1 cellular context compared by ENCODE assay signal in the genomic region with DNA sequence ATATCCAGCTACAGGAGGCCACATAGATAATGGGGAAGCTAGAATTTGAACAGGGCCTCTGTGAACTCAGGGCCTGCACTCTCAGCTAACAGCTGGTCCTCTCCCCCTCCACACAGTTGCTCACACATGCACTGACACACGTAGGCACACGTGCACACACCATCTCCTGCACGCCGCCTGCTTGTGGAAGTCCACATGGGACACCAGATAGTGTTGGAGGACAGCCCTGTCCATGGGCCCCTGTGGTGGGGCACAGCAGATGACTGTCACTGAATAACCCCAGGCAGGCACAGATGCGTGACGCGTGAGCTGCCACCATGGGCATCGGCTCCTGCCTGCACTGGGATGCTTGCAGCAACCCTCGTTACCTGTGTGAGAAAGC.
TF ChIP-seq lines count a peak whose summit lies in the region.

No MANE protein-coding gene starts in this region.

TF ChIP-seq in HepG2, 621 proteins besides CTCF, POLR2A, EP300 and RAD21 (continues in another document):
- TF ChIP-seq CCDC6 (CRISPR knock-in tag; IDR thresholded peaks at IDR 0.05) = no peak
- no peak for TF ChIP-seq SNRNP70 (IDR thresholded peaks at IDR 0.05; ENCODE audit: low read depth, low read length)
- TF ChIP-seq, protein P1, sequence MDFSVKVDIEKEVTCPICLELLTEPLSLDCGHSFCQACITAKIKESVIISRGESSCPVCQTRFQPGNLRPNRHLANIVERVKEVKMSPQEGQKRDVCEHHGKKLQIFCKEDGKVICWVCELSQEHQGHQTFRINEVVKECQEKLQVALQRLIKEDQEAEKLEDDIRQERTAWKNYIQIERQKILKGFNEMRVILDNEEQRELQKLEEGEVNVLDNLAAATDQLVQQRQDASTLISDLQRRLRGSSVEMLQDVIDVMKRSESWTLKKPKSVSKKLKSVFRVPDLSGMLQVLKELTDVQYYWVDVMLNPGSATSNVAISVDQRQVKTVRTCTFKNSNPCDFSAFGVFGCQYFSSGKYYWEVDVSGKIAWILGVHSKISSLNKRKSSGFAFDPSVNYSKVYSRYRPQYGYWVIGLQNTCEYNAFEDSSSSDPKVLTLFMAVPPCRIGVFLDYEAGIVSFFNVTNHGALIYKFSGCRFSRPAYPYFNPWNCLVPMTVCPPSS (IDR thresholded peaks at IDR 0.05) = no peak
- TF ChIP-seq ARID2 (CRISPR knock-in tag; IDR thresholded peaks at IDR 0.05; ENCODE audit: borderline replicate concordance) = no peak
- no peak for TF ChIP-seq ZNF441 (CRISPR knock-in tag; IDR thresholded peaks at IDR 0.05; ENCODE audit: borderline replicate concordance)
- TF ChIP-seq SALL2 (CRISPR knock-in tag; IDR thresholded peaks at IDR 0.05) = no peak
- TF ChIP-seq GABPA (IDR thresholded peaks at IDR 0.05; ENCODE audit: low read depth, low read length) = no peak
- no peak for TF ChIP-seq GABPA (CRISPR knock-in tag; IDR thresholded peaks at IDR 0.05; ENCODE audit: low read depth)
- no peak for TF ChIP-seq RNF219 (CRISPR knock-in tag; IDR thresholded peaks at IDR 0.05)
- no peak for TF ChIP-seq FOXJ3 (CRISPR knock-in tag; IDR thresholded peaks at IDR 0.05; ENCODE audit: borderline replicate concordance)
- TF ChIP-seq, protein P2, sequence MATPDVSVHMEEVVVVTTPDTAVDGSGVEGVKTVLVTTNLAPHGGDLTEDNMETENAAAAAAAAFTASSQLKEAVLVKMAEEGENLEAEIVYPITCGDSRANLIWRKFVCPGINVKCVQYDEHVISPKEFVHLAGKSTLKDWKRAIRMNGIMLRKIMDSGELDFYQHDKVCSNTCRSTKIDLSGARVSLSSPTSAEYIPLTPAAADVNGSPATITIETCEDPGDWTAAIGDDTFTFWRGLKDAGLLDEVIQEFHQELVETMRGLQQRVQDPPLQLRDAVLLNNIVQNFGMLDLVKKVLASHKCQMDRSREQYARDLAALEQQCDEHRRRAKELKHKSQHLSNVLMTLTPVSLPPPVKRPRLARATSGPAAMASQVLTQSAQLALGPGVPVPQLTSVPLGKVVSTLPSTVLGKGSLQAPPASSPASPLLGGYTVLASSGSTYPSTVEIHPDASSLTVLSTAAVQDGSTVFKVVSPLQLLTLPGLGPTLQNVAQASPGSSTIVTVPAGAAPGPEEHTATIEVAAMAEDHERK (CRISPR knock-in tag; IDR thresholded peaks at IDR 0.05; ENCODE audit: low read depth) = no peak
- TF ChIP-seq, protein P3, sequence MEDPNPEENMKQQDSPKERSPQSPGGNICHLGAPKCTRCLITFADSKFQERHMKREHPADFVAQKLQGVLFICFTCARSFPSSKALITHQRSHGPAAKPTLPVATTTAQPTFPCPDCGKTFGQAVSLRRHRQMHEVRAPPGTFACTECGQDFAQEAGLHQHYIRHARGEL (CRISPR knock-in tag; IDR thresholded peaks at IDR 0.05) = no peak
- no peak for TF ChIP-seq ZSCAN22 (CRISPR knock-in tag; IDR thresholded peaks at IDR 0.05)
- no peak for TF ChIP-seq ZNF407 (CRISPR knock-in tag; IDR thresholded peaks at IDR 0.05; ENCODE audit: not compliant biosample characterization)
- TF ChIP-seq NFKBIZ (CRISPR knock-in tag; IDR thresholded peaks at IDR 0.05) = no peak
- no peak for TF ChIP-seq ZNF891 (CRISPR knock-in tag; IDR thresholded peaks at IDR 0.05)
- TF ChIP-seq SAFB2 (CRISPR knock-in tag; IDR thresholded peaks at IDR 0.05; ENCODE audit: borderline replicate concordance, low read depth) = no peak; the same call in 1 of the 2 replicates
- TF ChIP-seq, protein P4, sequence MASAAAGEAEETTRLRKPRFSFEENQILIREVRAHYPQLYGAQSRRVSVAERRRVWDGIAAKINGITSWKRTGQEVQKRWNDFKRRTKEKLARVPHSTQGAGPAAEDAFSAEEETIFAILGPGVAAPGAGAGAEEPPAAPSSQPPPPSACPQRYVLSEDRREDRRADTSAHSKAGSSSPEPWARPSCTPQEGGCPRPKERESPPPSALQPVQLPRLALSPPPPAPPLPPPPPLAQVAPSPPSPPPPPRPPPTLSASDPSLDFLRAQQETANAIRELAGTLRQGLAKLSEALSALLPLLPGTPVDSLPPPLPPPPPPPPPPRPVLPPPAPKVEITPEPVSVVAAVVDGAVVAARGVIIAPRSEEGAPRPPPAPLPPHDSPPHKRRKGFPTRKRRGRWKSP (CRISPR knock-in tag; IDR thresholded peaks at IDR 0.05) = no peak
- no peak for TF ChIP-seq KDM2A (CRISPR knock-in tag; IDR thresholded peaks at IDR 0.05; ENCODE audit: borderline replicate concordance, low read depth)
- TF ChIP-seq, protein P5, sequence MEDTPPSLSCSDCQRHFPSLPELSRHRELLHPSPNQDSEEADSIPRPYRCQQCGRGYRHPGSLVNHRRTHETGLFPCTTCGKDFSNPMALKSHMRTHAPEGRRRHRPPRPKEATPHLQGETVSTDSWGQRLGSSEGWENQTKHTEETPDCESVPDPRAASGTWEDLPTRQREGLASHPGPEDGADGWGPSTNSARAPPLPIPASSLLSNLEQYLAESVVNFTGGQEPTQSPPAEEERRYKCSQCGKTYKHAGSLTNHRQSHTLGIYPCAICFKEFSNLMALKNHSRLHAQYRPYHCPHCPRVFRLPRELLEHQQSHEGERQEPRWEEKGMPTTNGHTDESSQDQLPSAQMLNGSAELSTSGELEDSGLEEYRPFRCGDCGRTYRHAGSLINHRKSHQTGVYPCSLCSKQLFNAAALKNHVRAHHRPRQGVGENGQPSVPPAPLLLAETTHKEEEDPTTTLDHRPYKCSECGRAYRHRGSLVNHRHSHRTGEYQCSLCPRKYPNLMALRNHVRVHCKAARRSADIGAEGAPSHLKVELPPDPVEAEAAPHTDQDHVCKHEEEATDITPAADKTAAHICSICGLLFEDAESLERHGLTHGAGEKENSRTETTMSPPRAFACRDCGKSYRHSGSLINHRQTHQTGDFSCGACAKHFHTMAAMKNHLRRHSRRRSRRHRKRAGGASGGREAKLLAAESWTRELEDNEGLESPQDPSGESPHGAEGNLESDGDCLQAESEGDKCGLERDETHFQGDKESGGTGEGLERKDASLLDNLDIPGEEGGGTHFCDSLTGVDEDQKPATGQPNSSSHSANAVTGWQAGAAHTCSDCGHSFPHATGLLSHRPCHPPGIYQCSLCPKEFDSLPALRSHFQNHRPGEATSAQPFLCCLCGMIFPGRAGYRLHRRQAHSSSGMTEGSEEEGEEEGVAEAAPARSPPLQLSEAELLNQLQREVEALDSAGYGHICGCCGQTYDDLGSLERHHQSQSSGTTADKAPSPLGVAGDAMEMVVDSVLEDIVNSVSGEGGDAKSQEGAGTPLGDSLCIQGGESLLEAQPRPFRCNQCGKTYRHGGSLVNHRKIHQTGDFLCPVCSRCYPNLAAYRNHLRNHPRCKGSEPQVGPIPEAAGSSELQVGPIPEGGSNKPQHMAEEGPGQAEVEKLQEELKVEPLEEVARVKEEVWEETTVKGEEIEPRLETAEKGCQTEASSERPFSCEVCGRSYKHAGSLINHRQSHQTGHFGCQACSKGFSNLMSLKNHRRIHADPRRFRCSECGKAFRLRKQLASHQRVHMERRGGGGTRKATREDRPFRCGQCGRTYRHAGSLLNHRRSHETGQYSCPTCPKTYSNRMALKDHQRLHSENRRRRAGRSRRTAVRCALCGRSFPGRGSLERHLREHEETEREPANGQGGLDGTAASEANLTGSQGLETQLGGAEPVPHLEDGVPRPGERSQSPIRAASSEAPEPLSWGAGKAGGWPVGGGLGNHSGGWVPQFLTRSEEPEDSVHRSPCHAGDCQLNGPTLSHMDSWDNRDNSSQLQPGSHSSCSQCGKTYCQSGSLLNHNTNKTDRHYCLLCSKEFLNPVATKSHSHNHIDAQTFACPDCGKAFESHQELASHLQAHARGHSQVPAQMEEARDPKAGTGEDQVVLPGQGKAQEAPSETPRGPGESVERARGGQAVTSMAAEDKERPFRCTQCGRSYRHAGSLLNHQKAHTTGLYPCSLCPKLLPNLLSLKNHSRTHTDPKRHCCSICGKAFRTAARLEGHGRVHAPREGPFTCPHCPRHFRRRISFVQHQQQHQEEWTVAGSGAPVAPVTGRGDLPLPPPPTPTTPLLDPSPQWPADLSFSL (CRISPR knock-in tag; IDR thresholded peaks at IDR 0.05) = no peak
- TF ChIP-seq NFE2 (CRISPR knock-in tag; IDR thresholded peaks at IDR 0.05) = no peak
- no peak for TF ChIP-seq ZNF205 (CRISPR knock-in tag; IDR thresholded peaks at IDR 0.05)
- no peak for TF ChIP-seq ZNF234 (CRISPR knock-in tag; conservative IDR thresholded peaks at IDR 0.05)
- TF ChIP-seq ZNF512B (CRISPR knock-in tag; IDR thresholded peaks at IDR 0.05; ENCODE audit: borderline replicate concordance) = no peak; the same call in 1 of the 2 replicates
